23 cellular contexts compared by ENCODE assay signal in genomic region chrX:124343016-124343415, GRCh38. TPM values are rescaled to one million over a fixed set of nuclear protein-coding genes. Genes with fewer than 3 reads are reported as not detected.
A peak's percentile ranks its signal among the peaks of the same experiment; 100 is the strongest.
DNase-seq lines count a peak whose midpoint lies in the region; ATAC-seq and TF ChIP-seq lines count a peak whose summit lies in the region.
"Had no signal": no experiment of that assay in that cellular context is flagged by ENCODE, and none has a peak within 500 bp of the region (broad histone marks: within the 10 kb centered on the region; RNA-seq: fewer than 3 reads in every experiment).

No MANE protein-coding gene starts in this region.

- no peak overlapping the region for H3K4me3 ChIP-seq in effector memory CD4-positive, alpha-beta T cell (ENCODE audit: insufficient read depth, low read depth, low read length, poor library complexity, severe bottlenecking)
- H3K4me3 ChIP-seq: body of pancreas, esophagus squamous epithelium, K562, lower lobe of right lung, prostate gland, testis, vagina had no signal

- no peak for DNase-seq in stimulated activated naive CD8-positive, alpha-beta T cell treated with anti-CD3 and anti-CD28 coated beads, Interleukin-15, Interleukin-2, amounts not matched to agents 100 U/mL and 50 U/mL, for 24 hours
- DNase-seq in activated CD8-positive, alpha-beta T cell treated with anti-CD3 and anti-CD28 coated beads for 36 hours = no peak
- no peak for DNase-seq in effector memory CD4-positive, alpha-beta T cell
- DNase-seq in Right ventricle myocardium superior = no peak
- no peak for DNase-seq in stimulated activated CD4-positive, alpha-beta T cell treated with anti-CD3 and anti-CD28 coated beads, Interleukin-2, amount 100 ng/mL, for 48 hours
- no peak for DNase-seq in cardiac septum (ENCODE audit: low spot score)
- DNase-seq: activated CD4-positive, CD25-positive, alpha-beta regulatory T cell; body of pancreas; DMS53; esophagus squamous epithelium; lower lobe of right lung; MM.1S; NCI-H1436 treated with DMSO at 0.1 percent for 48 hours; NCI-H510A; T-helper 9 cell; testis had no signal

- H3K9me3 ChIP-seq in effector memory CD4-positive, alpha-beta T cell (ENCODE audit: control insufficient read depth, low read length) = no peaks in the 10 kb centered on the region
- H3K9me3 ChIP-seq: body of pancreas, esophagus squamous epithelium, lower lobe of right lung, prostate gland, testis, vagina had no signal

- H3K4me1 ChIP-seq in effector memory CD4-positive, alpha-beta T cell (ENCODE audit: control insufficient read depth, insufficient read depth, low read length, poor library complexity, severe bottlenecking) = peaks cover 6% of the 10 kb centered on the region
- H3K4me1 ChIP-seq: body of pancreas, lower lobe of right lung, prostate gland, testis, vagina had no signal

- H3K27ac ChIP-seq in effector memory CD4-positive, alpha-beta T cell (ENCODE audit: insufficient read depth, low read length, poor library complexity, severe bottlenecking) = peak overlapping the region; percentile 57
- H3K27ac ChIP-seq: body of pancreas, esophagus squamous epithelium, lower lobe of right lung, prostate gland, testis, vagina had no signal

- no peaks in the 10 kb centered on the region for H3K36me3 ChIP-seq in effector memory CD4-positive, alpha-beta T cell (ENCODE audit: control insufficient read depth, insufficient read depth, low read length)
- H3K36me3 ChIP-seq: esophagus squamous epithelium, lower lobe of right lung, prostate gland, vagina had no signal

- H3K27me3 Mint-ChIP-seq in stimulated activated naive CD8-positive, alpha-beta T cell treated with anti-CD3 and anti-CD28 coated beads, Interleukin-15, Interleukin-2, amounts not matched to agents 100 ng/mL and 50 ng/mL, for 24 hours = no peaks in the 10 kb centered on the region
- no peaks in the 10 kb centered on the region for H3K27me3 Mint-ChIP-seq in activated CD8-positive, alpha-beta T cell treated with anti-CD3 and anti-CD28 coated beads for 36 hours

- no peak for TF ChIP-seq CTCF in activated CD8-positive, alpha-beta T cell treated with anti-CD3 and anti-CD28 coated beads for 36 hours (IDR thresholded peaks at IDR 0.05)

- no peaks in the 10 kb centered on the region for H3K36me3 Mint-ChIP-seq in stimulated activated naive CD8-positive, alpha-beta T cell treated with anti-CD3 and anti-CD28 coated beads, Interleukin-15, Interleukin-2, amounts not matched to agents 100 ng/mL and 50 ng/mL, for 24 hours (ENCODE audit: low read depth)
- H3K36me3 Mint-ChIP-seq in activated CD8-positive, alpha-beta T cell treated with anti-CD3 and anti-CD28 coated beads for 36 hours (ENCODE audit: low read depth) = peaks cover 2% of the 10 kb centered on the region

- no peak for ATAC-seq in stimulated activated naive CD8-positive, alpha-beta T cell treated with anti-CD3 and anti-CD28 coated beads, Interleukin-15, Interleukin-2, amounts not matched to agents 100 U/mL and 50 U/mL, for 24 hours
- ATAC-seq in activated CD8-positive, alpha-beta T cell treated with anti-CD3 and anti-CD28 coated beads for 36 hours = no peak
- no peak for ATAC-seq in Right ventricle myocardium superior (ENCODE audit: poor library complexity)
- ATAC-seq: body of pancreas, K562, lower lobe of right lung had no signal

- peak overlapping the region; percentile 50 for H3K4me3 Mint-ChIP-seq in stimulated activated naive CD8-positive, alpha-beta T cell treated with anti-CD3 and anti-CD28 coated beads, Interleukin-15, Interleukin-2, amounts not matched to agents 100 ng/mL and 50 ng/mL, for 24 hours
- peak overlapping the region; percentile 54 for H3K4me3 Mint-ChIP-seq in activated CD8-positive, alpha-beta T cell treated with anti-CD3 and anti-CD28 coated beads for 36 hours

- no peaks in the 10 kb centered on the region for H3K9me3 Mint-ChIP-seq in stimulated activated naive CD8-positive, alpha-beta T cell treated with anti-CD3 and anti-CD28 coated beads, Interleukin-15, Interleukin-2, amounts not matched to agents 100 ng/mL and 50 ng/mL, for 24 hours
- no peaks in the 10 kb centered on the region for H3K9me3 Mint-ChIP-seq in activated CD8-positive, alpha-beta T cell treated with anti-CD3 and anti-CD28 coated beads for 36 hours

- H3K27ac Mint-ChIP-seq in stimulated activated naive CD8-positive, alpha-beta T cell treated with anti-CD3 and anti-CD28 coated beads, Interleukin-15, Interleukin-2, amounts not matched to agents 100 ng/mL and 50 ng/mL, for 24 hours = peak overlapping the region; percentile 95
- peak overlapping the region; percentile 97 for H3K27ac Mint-ChIP-seq in activated CD8-positive, alpha-beta T cell treated with anti-CD3 and anti-CD28 coated beads for 36 hours

- POLR2A ChIA-PET in activated CD8-positive, alpha-beta T cell treated with anti-CD3 and anti-CD28 coated beads for 36 hours (lab: Charles Lee) = interaction anchor here (0.6 to 1.6 kb wide), 5 partner anchors 9 to 127 kb away, joined by 3 to 5 read pairs (median 3); no protein-coding TSS in a partner anchor

- no peaks in the 10 kb centered on the region for H3K27me3 ChIP-seq in effector memory CD4-positive, alpha-beta T cell (replicated peaks; ENCODE audit: control insufficient read depth, insufficient read depth, low read length, poor library complexity, severe bottlenecking)
- H3K27me3 ChIP-seq: body of pancreas, esophagus squamous epithelium, testis, vagina had no signal

- intact Hi-C loops in activated CD8-positive, alpha-beta T cell treated with anti-CD3 and anti-CD28 coated beads for 36 hours (cut with micrococcal nuclease) = no loop called here
- intact Hi-C loops in Right ventricle myocardium superior (cut with DNase I) (no loop called here), cardiac septum (cut with DNase I) (no loop called here)

- CTCF ChIA-PET in activated CD8-positive, alpha-beta T cell treated with anti-CD3 and anti-CD28 coated beads for 36 hours (lab: Charles Lee) = interaction anchor here (1.3 kb wide), 1 partner anchor 48 kb away, joined by 3 read pairs; no protein-coding TSS in a partner anchor

- peaks cover 69% of the 10 kb centered on the region for H3K4me1 Mint-ChIP-seq in stimulated activated naive CD8-positive, alpha-beta T cell treated with anti-CD3 and anti-CD28 coated beads, Interleukin-15, Interleukin-2, amounts not matched to agents 100 ng/mL and 50 ng/mL, for 24 hours (ENCODE audit: low read depth)
- H3K4me1 Mint-ChIP-seq in activated CD8-positive, alpha-beta T cell treated with anti-CD3 and anti-CD28 coated beads for 36 hours (ENCODE audit: low read depth) = peaks cover 65% of the 10 kb centered on the region

RNA-seq across cellular contexts. Expression of gene SH2D1A, which starts 3.3 kb away (rescaled TPM):
- 10 to 100 TPM; 40.9 to 43.2 TPM for total RNA-seq in activated CD8-positive, alpha-beta T cell treated with anti-CD3 and anti-CD28 coated beads for 36 hours
- total RNA-seq in Right ventricle myocardium superior = not detected
- total RNA-seq in cardiac septum = 0.19 TPM
- total RNA-seq: kidney epithelial cell, RPMI7951, testis had no signal

RNA-seq across cellular contexts. Expression of gene TEX13D, which starts 10.6 kb away (rescaled TPM):
- under 1 TPM in 1 of 2 experiments, not detected in 1; 0.23 TPM for total RNA-seq in activated CD8-positive, alpha-beta T cell treated with anti-CD3 and anti-CD28 coated beads for 36 hours
- total RNA-seq in Right ventricle myocardium superior = not detected
- not detected for total RNA-seq in cardiac septum
- total RNA-seq: body of pancreas, esophagus squamous epithelium, K562, kidney epithelial cell, lower lobe of right lung, mucosa of gallbladder, RPMI7951, vagina had no signal

Comparison
In these comparisons a context has a peak if more than half of its experiments do, and no peak if none do; other contexts are left out.
1. RNA of gene SH2D1A, which starts 3.3 kb away (total RNA-seq): 40.9 to 43.2 TPM in activated CD8-positive, alpha-beta T cell treated with anti-CD3 and anti-CD28 coated beads for 36 hours; 0.19 TPM in cardiac septum (single experiment) and not detected in Right ventricle myocardium superior (single experiment); every median in the first group is over 10 times any median in the second.